18 cellular contexts compared by ENCODE assay signal in the genomic region with DNA sequence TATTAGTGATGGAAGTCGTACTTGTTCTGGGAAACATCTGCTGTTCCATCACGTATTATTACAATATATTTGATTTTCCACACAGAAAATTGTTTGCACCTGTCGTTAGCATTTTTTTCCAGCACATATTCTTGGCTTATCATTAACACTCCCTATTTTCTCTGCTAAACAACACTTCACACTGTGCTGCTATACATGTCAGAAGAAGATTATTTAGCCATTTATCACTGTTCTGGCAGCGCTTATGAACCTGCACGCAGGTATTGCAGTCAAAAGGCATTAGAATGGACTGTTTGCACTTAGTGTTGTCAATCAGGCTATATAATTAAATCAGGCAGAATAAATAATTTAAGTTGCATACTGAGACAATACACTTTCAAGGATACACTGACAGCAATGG.
"Had no signal": no experiment of that assay in that cellular context is flagged by ENCODE, and none has a peak within 500 bp of the region (broad histone marks: within the 10 kb centered on the region; RNA-seq: fewer than 3 reads in every experiment).

No MANE protein-coding gene starts in this region.

- H2AFZ ChIP-seq: hepatocyte had no signal

- H3K27ac ChIP-seq: body of pancreas, colonic mucosa, esophagus muscularis mucosa, hepatocyte, tibial artery, uterus had no signal

- H3K79me2 ChIP-seq: hepatocyte had no signal

- DNase-seq: activated CD4-positive, alpha-beta memory T cell treated with anti-CD3 and anti-CD28 coated beads, Interleukin-2, amount 10 ng/mL, durations not matched to agents 7 days and 5 days; activated CD4-positive, alpha-beta T cell treated with anti-CD3 and anti-CD28 coated beads for 4 hours; activated effector memory CD4-positive, alpha-beta T cell treated with anti-CD3 and anti-CD28 coated beads, Interleukin-2, amount 50 U/mL, for 16 hours; activated T-cell treated with anti-CD3 and anti-CD28 coated beads, Interleukin-2, amount 50 U/mL, for 4 hours; body of pancreas; central memory CD4-positive, alpha-beta T cell; colonic mucosa; naive thymus-derived CD4-positive, alpha-beta T cell; retina; stimulated activated CD4-positive, alpha-beta T cell treated with anti-CD3 and anti-CD28 coated beads, Interleukin-2, amount 100 ng/mL, for 48 hours; tibial artery; uterus had no signal

- H3K36me3 Mint-ChIP-seq: activated naive CD4-positive, alpha-beta T cell treated with anti-CD3 and anti-CD28 coated beads, Interleukin-2, amount 50 U/mL, for 24 hours; naive thymus-derived CD4-positive, alpha-beta T cell; stimulated activated memory B cell treated with anti-CD40 and anti-IgM and Interleukin-4, amounts not matched to agents 10 μg/mL and 1 μg/mL and 100 μg/mL, for 72 hours; WTC11 had no signal

- H3K9me3 ChIP-seq: body of pancreas, colonic mucosa, esophagus muscularis mucosa, tibial artery, uterus had no signal

- H3K9me3 Mint-ChIP-seq: activated CD4-positive, alpha-beta memory T cell treated with anti-CD3 and anti-CD28 coated beads, Interleukin-2, amount 10 ng/mL, durations not matched to agents 7 days and 5 days; activated naive CD4-positive, alpha-beta T cell treated with anti-CD3 and anti-CD28 coated beads, Interleukin-2, amount 50 U/mL, for 24 hours; activated T-cell treated with anti-CD3 and anti-CD28 coated beads, Interleukin-2, amount 50 U/mL, for 4 hours had no signal

- H3K27me3 ChIP-seq: body of pancreas, colonic mucosa, esophagus muscularis mucosa, hepatocyte, tibial artery, uterus had no signal

- H3K4me2 ChIP-seq: hepatocyte had no signal

- H3K36me3 ChIP-seq: colonic mucosa, esophagus muscularis mucosa, tibial artery, uterus had no signal

- H3K4me1 ChIP-seq: body of pancreas, colonic mucosa, esophagus muscularis mucosa, tibial artery, uterus had no signal

- H3K27ac Mint-ChIP-seq: activated CD4-positive, alpha-beta memory T cell treated with anti-CD3 and anti-CD28 coated beads, Interleukin-2, amount 10 ng/mL, durations not matched to agents 7 days and 5 days; activated naive CD4-positive, alpha-beta T cell treated with anti-CD3 and anti-CD28 coated beads, Interleukin-2, amount 50 U/mL, for 24 hours; naive thymus-derived CD4-positive, alpha-beta T cell; stimulated activated memory B cell treated with anti-CD40 and anti-IgM and Interleukin-4, amounts not matched to agents 10 μg/mL and 1 μg/mL and 100 μg/mL, for 72 hours; WTC11 had no signal

- ATAC-seq: activated T-cell treated with anti-CD3 and anti-CD28 coated beads, Interleukin-2, amount 50 U/mL, for 4 hours; body of pancreas; left lobe of liver; naive thymus-derived CD4-positive, alpha-beta T cell; stimulated activated memory B cell treated with anti-CD40 and anti-IgM and Interleukin-4, amounts not matched to agents 10 μg/mL and 1 μg/mL and 100 μg/mL, for 72 hours; WTC11 had no signal

- H3K4me3 ChIP-seq: body of pancreas, colonic mucosa, esophagus muscularis mucosa, hepatocyte, tibial artery, uterus had no signal
